Comparison of ENCODE assay signal across 6 cellular contexts in the genomic region with DNA sequence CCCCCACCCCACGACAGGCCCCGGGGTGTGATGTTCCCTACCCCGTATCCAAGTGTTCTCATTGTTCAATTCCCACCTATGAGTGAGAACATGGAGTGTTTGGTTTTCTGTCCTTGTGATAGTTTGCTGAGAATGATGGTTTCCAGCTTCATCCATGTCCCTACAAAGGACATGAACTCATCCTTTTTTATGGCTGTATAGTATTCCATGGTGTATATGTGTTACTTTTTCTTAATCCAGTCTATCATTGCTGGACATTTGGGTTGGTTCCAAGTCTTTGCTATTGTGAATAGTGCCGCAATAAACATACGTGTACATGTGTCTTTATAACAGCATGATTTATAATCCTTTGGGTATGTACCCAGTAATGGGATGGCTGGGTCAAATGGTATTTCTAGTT.
DNase-seq lines count a peak whose midpoint lies in the region; ATAC-seq, FAIRE-seq and TF ChIP-seq lines count a peak whose summit lies in the region.
"Not testable (repeated sequence)": the region's sequence is repeated elsewhere in the genome, so short reads cannot be mapped to it uniquely, and the experiment has no call there.

No MANE protein-coding gene starts in this region.

- intact Hi-C loops in GM12878 (cut with micrococcal nuclease; ENCODE audit: unreplicated experiment): loop anchor here (5.0 kb wide), 1 partner anchor 37 kb away; no protein-coding TSS in a partner anchor
- intact Hi-C loops in K562 (cut with micrococcal nuclease): loop anchor here (5.0 kb wide), 1 partner anchor 77 kb away; no protein-coding TSS in a partner anchor

- POLR2A ChIA-PET in HEK293 (lab: Yijun Ruan, JAX); GM12878 (lab: Charles Lee); K562 (lab: Yijun Ruan, JAX): not testable (repeated sequence)

- not testable (repeated sequence) for TF ChIP-seq EP300 in GM12878 (IDR thresholded peaks at IDR 0.05; ENCODE audit: borderline replicate concordance in 1 of 2, control insufficient read depth in 1 of 2, low read depth in 2 of 2, low read length in 2 of 2); K562 (IDR thresholded peaks at IDR 0.05; ENCODE audit: low read length)

- TF ChIP-seq CTCF in HEK293 (tag by site-specific recombination; IDR thresholded peaks at IDR 0.05); GM12878 (IDR thresholded peaks at IDR 0.05 in 2 of 3, conservative IDR thresholded peaks at IDR 0.05 in 1 of 3; ENCODE audit: control insufficient read depth in 2 of 3, extremely low read depth in 1 of 3, insufficient read depth in 1 of 3, low read depth in 3 of 3, low read length in 3 of 3); K562 (IDR thresholded peaks at IDR 0.05 in 2 of 3, conservative IDR thresholded peaks at IDR 0.05 in 1 of 3; ENCODE audit: insufficient read depth in 2 of 3, low read depth in 1 of 3, low read length in 3 of 3); endothelial cell (IDR thresholded peaks at IDR 0.05; ENCODE audit: unreplicated experiment); nephron progenitor cell (IDR thresholded peaks at IDR 0.05): not testable (repeated sequence)

- H3K27ac Mint-ChIP-seq in endothelial cell (ENCODE audit: unreplicated experiment) (peak overlapping the region; percentile 72), nephron progenitor cell (peak overlapping the region; percentile 57)
- H3K27ac Mint-ChIP-seq in stimulated activated memory B cell treated with anti-CD40 and anti-IgM and Interleukin-4, amounts not matched to agents 10 μg/mL and 1 μg/mL and 100 μg/mL, for 72 hours: peak overlapping the region; percentile 8

- not testable (repeated sequence) for FAIRE-seq in GM12878 (lab: Jason Lieb, UNC); K562 (lab: Jason Lieb, UNC)

- H3K4me1 Mint-ChIP-seq in endothelial cell (ENCODE audit: unreplicated experiment) (peaks cover 52% of the 10 kb centered on the region), nephron progenitor cell (peaks cover 62% of the 10 kb centered on the region)
- peaks cover 23% of the 10 kb centered on the region for H3K4me1 Mint-ChIP-seq in stimulated activated memory B cell treated with anti-CD40 and anti-IgM and Interleukin-4, amounts not matched to agents 10 μg/mL and 1 μg/mL and 100 μg/mL, for 72 hours

- not testable (repeated sequence) for H3K9ac ChIP-seq in GM12878 (ENCODE audit: control insufficient read depth, insufficient read depth, low read length); K562 (ENCODE audit: insufficient read depth in 1 of 2, low read depth in 2 of 2, low read length in 2 of 2)

- BruUV-seq in GM12878 (replicated peaks; lab: Mats Ljungman, UMichigan); K562 (replicated peaks; lab: Mats Ljungman, UMichigan): not testable (repeated sequence)

- H3K4me3 Mint-ChIP-seq in endothelial cell (ENCODE audit: unreplicated experiment); nephron progenitor cell; stimulated activated memory B cell treated with anti-CD40 and anti-IgM and Interleukin-4, amounts not matched to agents 10 μg/mL and 1 μg/mL and 100 μg/mL, for 72 hours: not testable (repeated sequence)

- H3K27ac ChIP-seq in HEK293 (ENCODE audit: extremely low read depth, low read depth, low read length); K562 (ENCODE audit: extremely low read depth, low read depth, low read length): not testable (repeated sequence)
- peak overlapping the region; percentile 82; the same call in 1 of the 2 replicates for H3K27ac ChIP-seq in GM12878 (ENCODE audit: control insufficient read depth, insufficient read depth)

- not testable (repeated sequence) for H3K79me2 ChIP-seq in GM12878 (ENCODE audit: control insufficient read depth, insufficient read depth, low read length); K562 (ENCODE audit: control insufficient read depth, insufficient read depth, low read length)

- H3K36me3 Mint-ChIP-seq in endothelial cell (ENCODE audit: low read depth, unreplicated experiment); stimulated activated memory B cell treated with anti-CD40 and anti-IgM and Interleukin-4, amounts not matched to agents 10 μg/mL and 1 μg/mL and 100 μg/mL, for 72 hours: not testable (repeated sequence)
- H3K36me3 Mint-ChIP-seq in nephron progenitor cell (ENCODE audit: low read depth): peaks cover 12% of the 10 kb centered on the region

- CTCF ChIA-PET in HEK293 (lab: Yijun Ruan, JAX); GM12878 (lab: Yijun Ruan, JAX): not testable (repeated sequence)
- CTCF ChIA-PET in K562 (lab: Yijun Ruan, JAX; ENCODE audit: low intra/inter-chr PET ratio): interaction anchor here (0.6 kb wide), 1 partner anchor 77 kb away, joined by 3 read pairs; no protein-coding TSS in a partner anchor

- TF ChIP-seq RAD21 in GM12878 (IDR thresholded peaks at IDR 0.05; ENCODE audit: insufficient read depth, low read depth, low read length); K562 (CRISPR knock-in tag; conservative IDR thresholded peaks at IDR 0.05 in 1 of 2, IDR thresholded peaks at IDR 0.05 in 1 of 2): not testable (repeated sequence)

- H3K9me1 ChIP-seq in K562 (ENCODE audit: control insufficient read depth, insufficient read depth, low read length): not testable (repeated sequence)

- SMC1A ChIA-PET in GM12878 (lab: Charles Lee; ENCODE audit: uncharacterized antibody, unreplicated experiment): not testable (repeated sequence)

- 98% methylated on average over 5 of the region's 5 CpGs for WGBS in GM12878 (ENCODE audit: insufficient coverage, insufficient replicate concordance, low lambda C conversion rate, missing lambda C conversion rate)
- WGBS in K562 (ENCODE audit: insufficient coverage, low coverage, missing lambda C conversion rate): 87% methylated on average over 4 of the region's 5 CpGs

- not testable (repeated sequence) for H3K4me1 ChIP-seq in HEK293 (ENCODE audit: control insufficient read depth, insufficient read depth, low read length); K562 (replicated peaks in 1 of 2; ENCODE audit: control insufficient read depth in 2 of 2, insufficient read depth in 2 of 2, low read length in 2 of 2)
- H3K4me1 ChIP-seq in GM12878 (ENCODE audit: control insufficient read depth, insufficient read depth, low read length): peaks cover 23% of the 10 kb centered on the region

- not testable (repeated sequence) for H3K36me3 ChIP-seq in HEK293 (ENCODE audit: control insufficient read depth in 2 of 2, insufficient read depth in 1 of 2, low read length in 2 of 2); GM12878 (ENCODE audit: control insufficient read depth in 2 of 2, insufficient read depth in 2 of 2, low read length in 1 of 2); K562 (ENCODE audit: control insufficient read depth, insufficient read depth, low read length)

- H3K4me2 ChIP-seq in GM12878 (ENCODE audit: control insufficient read depth, insufficient read depth); K562 (ENCODE audit: insufficient read depth, low read length): not testable (repeated sequence)

- DNase-seq in GM12878 (ENCODE audit: low read depth, low spot score); K562 (ENCODE audit: extremely low read depth in 1 of 4, low spot score in 3 of 4); endothelial cell (ENCODE audit: low spot score); nephron progenitor cell: not testable (repeated sequence)

- not testable (repeated sequence) for ATAC-seq in GM12878; K562; stimulated activated memory B cell treated with anti-CD40 and anti-IgM and Interleukin-4, amounts not matched to agents 10 μg/mL and 1 μg/mL and 100 μg/mL, for 72 hours

- H3K27me3 ChIP-seq in GM12878 (replicated peaks in 1 of 2; ENCODE audit: control insufficient read depth in 2 of 2, insufficient read depth in 2 of 2, low read length in 1 of 2); K562 (ENCODE audit: control insufficient read depth in 2 of 2, insufficient read depth in 2 of 2, low read length in 2 of 2): not testable (repeated sequence)

- not testable (repeated sequence) for TF ChIP-seq POLR2A in GM12878 (IDR thresholded peaks at IDR 0.05; ENCODE audit: low read depth, low read length); K562 (conservative IDR thresholded peaks at IDR 0.05)

- not testable (repeated sequence) for H4K20me1 ChIP-seq in GM12878 (ENCODE audit: control insufficient read depth, insufficient read depth); K562 (replicated peaks; ENCODE audit: control insufficient read depth, insufficient read depth, low read length)

- not testable (repeated sequence) for H3K27me3 Mint-ChIP-seq in endothelial cell (ENCODE audit: unreplicated experiment); nephron progenitor cell (ENCODE audit: low read depth, poor library complexity); stimulated activated memory B cell treated with anti-CD40 and anti-IgM and Interleukin-4, amounts not matched to agents 10 μg/mL and 1 μg/mL and 100 μg/mL, for 72 hours

- not testable (repeated sequence) for H3K9me3 ChIP-seq in HEK293 (ENCODE audit: control insufficient read depth, insufficient read depth, low read depth, low read length); K562 (replicated peaks; ENCODE audit: control insufficient read depth, insufficient read depth, low read depth, low read length)
- peaks cover 13% of the 10 kb centered on the region for H3K9me3 ChIP-seq in GM12878 (replicated peaks; ENCODE audit: control insufficient read depth, insufficient read depth, low read length)

- H2AFZ ChIP-seq in GM12878 (ENCODE audit: control insufficient read depth, low read depth, low read length); K562 (ENCODE audit: low read depth, low read length): not testable (repeated sequence)

- not testable (repeated sequence) for H3K9me3 Mint-ChIP-seq in endothelial cell (ENCODE audit: unreplicated experiment); stimulated activated memory B cell treated with anti-CD40 and anti-IgM and Interleukin-4, amounts not matched to agents 10 μg/mL and 1 μg/mL and 100 μg/mL, for 72 hours
- H3K9me3 Mint-ChIP-seq in nephron progenitor cell: peaks cover 31% of the 10 kb centered on the region

- in situ Hi-C loops in GM12878 (cut with MboI); K562 (cut with MboI): not testable (repeated sequence)

- RAD21 ChIA-PET in GM12878 (lab: Charles Lee; ENCODE audit: unreplicated experiment): not testable (repeated sequence)

- not testable (repeated sequence) for H3K4me3 ChIP-seq in HEK293 (ENCODE audit: low read depth, low read length); GM12878; K562

Comparison
In these comparisons a context has a peak if more than half of its experiments do, and no peak if none do; other contexts are left out.
1. H3K27ac Mint-ChIP-seq: peak in every context shown above with its lines; median percentile 72 in endothelial cell; 57 in nephron progenitor cell; 8 in stimulated activated memory B cell treated with anti-CD40 and anti-IgM and Interleukin-4, amounts not matched to agents 10 μg/mL and 1 μg/mL and 100 μg/mL, for 72 hours.